In the genomic region with DNA sequence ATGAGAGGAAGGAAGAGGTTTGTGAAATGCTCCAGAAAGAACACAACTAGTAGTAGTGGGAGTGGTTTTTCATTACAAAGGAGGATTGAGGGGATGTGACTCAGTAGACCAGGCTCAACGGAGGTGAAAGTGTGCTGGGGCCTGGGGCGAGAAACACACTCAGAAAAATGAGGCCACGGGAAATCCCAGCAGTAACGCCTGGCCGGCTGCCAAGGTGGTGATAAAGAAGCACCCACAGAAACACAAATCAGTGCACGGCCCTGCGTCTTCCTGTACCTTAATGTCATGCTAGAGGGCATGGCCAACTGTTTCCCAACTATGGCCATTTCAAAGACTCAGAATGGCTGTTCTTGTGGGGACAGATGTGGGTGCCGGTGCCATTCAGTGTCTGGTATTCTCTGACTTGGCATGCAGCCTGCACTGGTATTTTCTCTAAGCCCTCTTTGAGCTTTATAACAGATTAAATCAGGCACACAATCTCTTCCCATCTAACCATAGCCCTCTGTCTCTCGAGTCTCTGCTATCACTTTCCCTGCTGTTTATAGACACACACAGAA, we compare ENCODE assay signal across 8 cellular contexts.
DNase-seq lines count a peak whose midpoint lies in the region; ATAC-seq lines count a peak whose summit lies in the region.

No MANE protein-coding gene starts in this region.

- H3K36me3 Mint-ChIP-seq in central memory CD8-positive, alpha-beta T cell (ENCODE audit: insufficient read depth): peaks cover 9% of the 10 kb centered on the region

- H3K4me3 ChIP-seq in ACC112 (ENCODE audit: low read depth, low read length): no peak overlapping the region

- no peaks in the 10 kb centered on the region for H3K27me3 Mint-ChIP-seq in central memory CD8-positive, alpha-beta T cell

- no peaks in the 10 kb centered on the region for H3K36me3 ChIP-seq in ACC112 (ENCODE audit: insufficient read depth, low read length)

- no peak overlapping the region for H3K27ac Mint-ChIP-seq in central memory CD8-positive, alpha-beta T cell (ENCODE audit: low read depth)

- peaks cover 6% of the 10 kb centered on the region for H3K4me1 ChIP-seq in ACC112 (ENCODE audit: control insufficient read depth, insufficient read depth, low read length, unreplicated experiment)

- H2AFZ ChIP-seq in ACC112 (ENCODE audit: low read length, unreplicated experiment): no peak overlapping the region

- DNase-seq in HCEC 1CT (peak; percentile 20), epidermal melanocyte (ENCODE audit: insufficient read length, low spot score) (no peak), ecto neural progenitor cell (ENCODE audit: low spot score) (no peak), DMS53 (lab: John Stamatoyannopoulos, UW) (no peak)
- peak; percentile 44 to 49 for DNase-seq in central memory CD8-positive, alpha-beta T cell (ENCODE audit: low spot score in 2 of 2)
- DNase-seq in stimulated activated CD4-positive, alpha-beta T cell treated with anti-CD3 and anti-CD28 coated beads, Interleukin-2, amount 100 ng/mL, for 48 hours: peak; percentile 85 to 89

- H3K27ac ChIP-seq in ACC112 (ENCODE audit: low read depth, low read length): peak overlapping the region; percentile 12; the same call in 1 of the 2 replicates

- ATAC-seq in activated CD4-positive, CD25-positive, alpha-beta regulatory T cell treated with anti-CD3 and anti-CD28 coated beads, Interleukin-2, amount 50 U/mL, for 24 hours: peak; percentile 80 to 91
- peak; percentile 70 for ATAC-seq in central memory CD8-positive, alpha-beta T cell (replicated peaks; ENCODE audit: extremely low read depth, poor library complexity, severe bottlenecking)

- H3K4me1 Mint-ChIP-seq in central memory CD8-positive, alpha-beta T cell: peaks cover 6% of the 10 kb centered on the region

- no peaks in the 10 kb centered on the region for H3K27me3 ChIP-seq in ACC112 (ENCODE audit: insufficient read depth, low read length)

- no peak overlapping the region for H3K4me3 Mint-ChIP-seq in central memory CD8-positive, alpha-beta T cell

- H3K79me2 ChIP-seq in ACC112 (ENCODE audit: control insufficient read depth, insufficient read depth, low read length, unreplicated experiment): no peaks in the 10 kb centered on the region

- no peaks in the 10 kb centered on the region for H3K9me3 Mint-ChIP-seq in central memory CD8-positive, alpha-beta T cell

Comparison
In these comparisons a context has a peak if more than half of its experiments do, and no peak if none do; other contexts are left out.
1. DNase-seq: peak in HCEC 1CT (single experiment), central memory CD8-positive, alpha-beta T cell (2 of 2) and stimulated activated CD4-positive, alpha-beta T cell treated with anti-CD3 and anti-CD28 coated beads, Interleukin-2, amount 100 ng/mL, for 48 hours (2 of 2); none in epidermal melanocyte (single experiment), ecto neural progenitor cell (single experiment) and DMS53 (single experiment).